ENCODE assay signal across 17 cellular contexts in genomic region chr10:62812672-62813439, GRCh38. TPM values are rescaled to one million over a fixed set of nuclear protein-coding genes. Genes with fewer than 3 reads are reported as not detected.
A peak's percentile ranks its signal among the peaks of the same experiment; 100 is the strongest.
DNase-seq lines count a peak whose midpoint lies in the region; ATAC-seq, FAIRE-seq and TF ChIP-seq lines count a peak whose summit lies in the region.
"Had no signal": no experiment of that assay in that cellular context is flagged by ENCODE, and none has a peak within 500 bp of the region (broad histone marks: within the 10 kb centered on the region; RNA-seq: fewer than 3 reads in every experiment).

No MANE protein-coding gene starts in this region.

- H3K27ac ChIP-seq in HEK293 (ENCODE audit: extremely low read depth, low read depth, low read length) (no peak overlapping the region), GM12878 (ENCODE audit: control insufficient read depth, insufficient read depth) (no peak overlapping the region), suprapubic skin (no peak overlapping the region)
- H3K27ac ChIP-seq: gastroesophageal sphincter had no signal

- H3K36me3 ChIP-seq in HEK293 (ENCODE audit: control insufficient read depth in 2 of 2, insufficient read depth in 1 of 2, low read length in 2 of 2) (peaks cover 0 to 4% of the 10 kb centered on the region in 2 experiments; a peak in 2 of 3 replicates), GM12878 (ENCODE audit: control insufficient read depth in 2 of 2, insufficient read depth in 2 of 2, low read length in 1 of 2) (no peaks in the 10 kb centered on the region; a peak in 1 of 4 replicates), suprapubic skin (no peaks in the 10 kb centered on the region)

- H3K27me3 Mint-ChIP-seq in natural killer cell treated with Interleukin-12 subunit alpha and Interleukin-12 subunit beta and Interleukin-15 and Interleukin-18, amount 100 ng/mL, for 72 hours = no peaks in the 10 kb centered on the region
- H3K27me3 Mint-ChIP-seq in natural killer cell (ENCODE audit: low read depth in 2 of 2) = peaks cover 7 to 10% of the 10 kb centered on the region in 2 donors

- no peak overlapping the region for H2AFZ ChIP-seq in GM12878 (ENCODE audit: control insufficient read depth, low read depth, low read length)

- POLR2A ChIA-PET in HEK293 (lab: Yijun Ruan, JAX) (no interaction called here), GM12878 (lab: Charles Lee) (interaction anchor here (2.3 kb wide), 1 partner anchor 33 kb away, joined by 9 read pairs; no protein-coding TSS in a partner anchor)

- SMC1A ChIA-PET in GM12878 (lab: Charles Lee; ENCODE audit: uncharacterized antibody, unreplicated experiment) = interaction anchor here (1.9 to 7.9 kb wide), 3 partner anchors 79 to 200 kb away, joined by 5 to 131 read pairs (median 82); no protein-coding TSS in a partner anchor

- H3K36me3 Mint-ChIP-seq in natural killer cell treated with Interleukin-12 subunit alpha and Interleukin-12 subunit beta and Interleukin-15 and Interleukin-18, amount 100 ng/mL, for 72 hours = peaks cover 20% of the 10 kb centered on the region
- no peaks in the 10 kb centered on the region for H3K36me3 Mint-ChIP-seq in natural killer cell

- RAD21 ChIA-PET in GM12878 (lab: Charles Lee; ENCODE audit: unreplicated experiment) = interaction anchor here (1.1 to 6.0 kb wide), 4 partner anchors 36 to 194 kb away, joined by 3 to 103 read pairs (median 6); no protein-coding TSS in a partner anchor

- H3K4me1 ChIP-seq in HEK293 (ENCODE audit: control insufficient read depth, insufficient read depth, low read length) (no peaks in the 10 kb centered on the region), GM12878 (ENCODE audit: control insufficient read depth, insufficient read depth, low read length) (peaks cover 19% of the 10 kb centered on the region), suprapubic skin (peaks cover 38% of the 10 kb centered on the region)

- peak overlapping the region; percentile 21 for H3K9ac ChIP-seq in GM12878 (ENCODE audit: control insufficient read depth, insufficient read depth, low read length)

- no peak for TF ChIP-seq EP300 in GM12878 (IDR thresholded peaks at IDR 0.05; ENCODE audit: borderline replicate concordance in 1 of 2, control insufficient read depth in 1 of 2, low read depth in 2 of 2, low read length in 2 of 2)
- no peak for TF ChIP-seq EP300 in suprapubic skin (IDR thresholded peaks at IDR 0.05)

- H3K4me2 ChIP-seq in GM12878 (ENCODE audit: control insufficient read depth, insufficient read depth) = peak overlapping the region; percentile 49

- in situ Hi-C loops in GM12878 (cut with MboI) = loop anchor here (5.0 kb wide), 1 partner anchor 201 kb away; no protein-coding TSS in a partner anchor

- H3K4me1 Mint-ChIP-seq in natural killer cell treated with Interleukin-12 subunit alpha and Interleukin-12 subunit beta and Interleukin-15 and Interleukin-18, amount 100 ng/mL, for 72 hours (ENCODE audit: low read depth in 2 of 2) = peaks cover 76 to 83% of the 10 kb centered on the region in 2 donors
- H3K4me1 Mint-ChIP-seq in natural killer cell = peaks cover 68 to 76% of the 10 kb centered on the region in 2 donors

- no peaks in the 10 kb centered on the region for H4K20me1 ChIP-seq in GM12878 (ENCODE audit: control insufficient read depth, insufficient read depth)

- H3K9me3 Mint-ChIP-seq in natural killer cell treated with Interleukin-12 subunit alpha and Interleukin-12 subunit beta and Interleukin-15 and Interleukin-18, amount 100 ng/mL, for 72 hours = no peaks in the 10 kb centered on the region
- no peaks in the 10 kb centered on the region for H3K9me3 Mint-ChIP-seq in natural killer cell
- H3K9me3 Mint-ChIP-seq: mesothelial cell of epicardium had no signal

- peaks cover 39% of the 10 kb centered on the region for H3K79me2 ChIP-seq in GM12878 (ENCODE audit: control insufficient read depth, insufficient read depth, low read length)

- H3K9me3 ChIP-seq in HEK293 (ENCODE audit: control insufficient read depth, insufficient read depth, low read depth, low read length) (no peaks in the 10 kb centered on the region), GM12878 (replicated peaks; ENCODE audit: control insufficient read depth, insufficient read depth, low read length) (no peaks in the 10 kb centered on the region), suprapubic skin (no peaks in the 10 kb centered on the region)
- H3K9me3 ChIP-seq: gastroesophageal sphincter had no signal

- TF ChIP-seq CTCF in natural killer cell (IDR thresholded peaks at IDR 0.05) = no peak
- TF ChIP-seq CTCF in HEK293 (tag by site-specific recombination; IDR thresholded peaks at IDR 0.05) = no peak
- TF ChIP-seq CTCF in GM12878 (IDR thresholded peaks at IDR 0.05 in 2 of 3, conservative IDR thresholded peaks at IDR 0.05 in 1 of 3; ENCODE audit: control insufficient read depth in 2 of 3, extremely low read depth in 1 of 3, insufficient read depth in 1 of 3, low read depth in 3 of 3, low read length in 3 of 3) = no peak
- TF ChIP-seq CTCF in suprapubic skin (IDR thresholded peaks at IDR 0.05) = no peak

- no peak for ATAC-seq in natural killer cell treated with Interleukin-12 subunit alpha and Interleukin-12 subunit beta and Interleukin-15 and Interleukin-18, amount 100 ng/mL, for 72 hours
- ATAC-seq in natural killer cell (no peak), GM12878 (no peak), HG03097 (IDR thresholded peaks at IDR 0.05; ENCODE audit: low FRiP score, unreplicated experiment) (no peak)
- ATAC-seq: esophagus mucosa, gastroesophageal sphincter, left cardiac atrium had no signal

- 95% methylated on average over 13 of the region's 13 CpGs for WGBS in GM12878 (ENCODE audit: insufficient coverage, insufficient replicate concordance, low lambda C conversion rate, missing lambda C conversion rate)
- 85% methylated on average over 13 of the region's 13 CpGs for WGBS in suprapubic skin

- CTCF ChIA-PET in HEK293 (lab: Yijun Ruan, JAX) = no interaction called here
- CTCF ChIA-PET in GM12878 (lab: Yijun Ruan, JAX) = interaction anchor here (2.8 kb wide), 1 partner anchor 33 kb away, joined by 11 read pairs; no protein-coding TSS in a partner anchor

- TF ChIP-seq POLR2A in GM12878 (IDR thresholded peaks at IDR 0.05; ENCODE audit: low read depth, low read length) (0 out of 2 replicates have a peak, but pooled peaks have one; percentile 52), suprapubic skin (IDR thresholded peaks at IDR 0.05) (no peak)

- intact Hi-C loops in natural killer cell (cut with micrococcal nuclease) = no loop called here
- intact Hi-C loops in GM12878 (cut with micrococcal nuclease; ENCODE audit: unreplicated experiment) = no loop called here

- BruUV-seq in GM12878 (replicated peaks; lab: Mats Ljungman, UMichigan) = no TSS peak

- H3K4me3 Mint-ChIP-seq in natural killer cell treated with Interleukin-12 subunit alpha and Interleukin-12 subunit beta and Interleukin-15 and Interleukin-18, amount 100 ng/mL, for 72 hours = peak overlapping the region; percentile 100
- H3K4me3 Mint-ChIP-seq in natural killer cell = no peak overlapping the region

- H3K27ac Mint-ChIP-seq in natural killer cell treated with Interleukin-12 subunit alpha and Interleukin-12 subunit beta and Interleukin-15 and Interleukin-18, amount 100 ng/mL, for 72 hours = peak overlapping the region; percentile 96 to 100
- H3K27ac Mint-ChIP-seq in natural killer cell = peak overlapping the region in 1 of 2 donors; percentile 93
- H3K27ac Mint-ChIP-seq: mesothelial cell of epicardium had no signal

- H3K4me3 ChIP-seq in HEK293 (ENCODE audit: low read depth, low read length) (no peak overlapping the region), GM12878 (peak overlapping the region; percentile 19; the same call in 1 of the 2 replicates), suprapubic skin (peak overlapping the region; percentile 5)
- H3K4me3 ChIP-seq: gastroesophageal sphincter had no signal

- H3K27me3 ChIP-seq in GM12878 (replicated peaks in 1 of 2; ENCODE audit: control insufficient read depth in 2 of 2, insufficient read depth in 2 of 2, low read length in 1 of 2) (no peaks in the 10 kb centered on the region), suprapubic skin (peaks cover 12% of the 10 kb centered on the region)

- no peak for FAIRE-seq in GM12878 (lab: Jason Lieb, UNC)

- DNase-seq in natural killer cell treated with Interleukin-12 subunit alpha and Interleukin-12 subunit beta and Interleukin-15 and Interleukin-18, amount 100 ng/mL, for 72 hours (ENCODE audit: low spot score) = no peak
- no peak for DNase-seq in natural killer cell
- DNase-seq in GM12878 (ENCODE audit: low read depth, low spot score) = no peak
- no peak for DNase-seq in suprapubic skin (ENCODE audit: low spot score in 2 of 2)
- no peak for DNase-seq in retina
- DNase-seq: activated CD8-positive, alpha-beta memory T cell treated with anti-CD3 and anti-CD28 coated beads, Interleukin-2, amount 50 U/mL, for 48 hours; caudate nucleus; left cardiac atrium; NCI-H1417; NCI-H526 treated with DMSO at 0.1 percent for 48 hours; occipital lobe; Right ventricle myocardium superior had no signal

- TF ChIP-seq RAD21 in GM12878 (IDR thresholded peaks at IDR 0.05; ENCODE audit: insufficient read depth, low read depth, low read length) = no peak

RNA-seq across cellular contexts. Expression of gene EGR2, which starts 3.3 kb away (rescaled TPM):
- total RNA-seq in natural killer cell treated with Interleukin-12 subunit alpha and Interleukin-12 subunit beta and Interleukin-15 and Interleukin-18, amount 100 ng/mL, for 72 hours = 100 to 1,000 TPM in 1 of 2 donors, 10 to 100 TPM in 1; 14.3 to 116 TPM
- 10 to 100 TPM; 10.0 to 17.2 (median 12.8) TPM for total RNA-seq in natural killer cell
- total RNA-seq in GM12878 (2013; cell fraction: nucleolus; rRNA removed) = 31.7 and 33.2 TPM in 2 replicates
- total RNA-seq in GM12878 (2014; rRNA removed) = 18.7 and 19.1 TPM in 2 replicates
- total RNA-seq in GM12878 (2014; rRNA removed; fragmentation: Illumina TruSeq; extraction: Trizol) = 13.0 and 14.1 TPM in 2 replicates
- 24.8 and 28.2 TPM in 2 replicates for total RNA-seq in GM12878 (2021)
- polyA plus RNA-seq in GM12878 (2011; ENCODE audit: low read depth) = 12.2 TPM
- 40.7 and 56.5 TPM in 2 replicates for polyA plus RNA-seq in GM12878 (2011; rRNA removed)
- 37.2 and 51.3 TPM in 2 replicates for polyA plus RNA-seq in GM12878 (2011; cell fraction: cytosol; rRNA removed)
- polyA plus RNA-seq in GM12878 (2011; cell fraction: nucleus; rRNA removed) = 116 and 124 TPM in 2 replicates
- polyA plus RNA-seq in GM12878 (2012) = 17.3 and 34.3 TPM in 2 replicates
- polyA plus RNA-seq in GM12878 (2014; fragmentation: Illumina TruSeq; extraction: Trizol) = 20.0 and 21.9 TPM in 2 replicates
- polyA plus RNA-seq in GM12878 (2014; fragmentation: Nextera tagmentation; extraction: Ambion mirVana) = 10 to 100 TPM in 1 of 2 experiments, 1 to 10 TPM in 1; 8.3 to 14.0 TPM
- 18.2 and 20.1 TPM in 2 replicates for polyA plus RNA-seq in GM12878 (2014; rRNA removed)
- polyA plus RNA-seq in GM12878 (2016; fragmentation: Nextera tagmentation; extraction: Ambion mirVana) = 10 to 100 TPM in 1 of 2 experiments, 1 to 10 TPM in 1; 8.9 to 10.8 TPM
- 43.7 and 55.2 TPM in 2 replicates for polyA minus RNA-seq in GM12878 (2011; rRNA and poly(A)+ RNA removed)
- 22.2 and 26.2 TPM in 2 replicates for polyA minus RNA-seq in GM12878 (2011; cell fraction: cytosol; rRNA and poly(A)+ RNA removed)
- 71.8 and 81.0 TPM in 2 replicates for polyA minus RNA-seq in GM12878 (2011; cell fraction: nucleus; rRNA and poly(A)+ RNA removed)
- 10 to 100 TPM in 3 of 4 donors, 1 to 10 TPM in 1; 7.2 to 39.0 (median 24.3) TPM for total RNA-seq in suprapubic skin

RNA-seq across cellular contexts. Expression of gene ADO, which starts 8.3 kb away (rescaled TPM):
- total RNA-seq in natural killer cell treated with Interleukin-12 subunit alpha and Interleukin-12 subunit beta and Interleukin-15 and Interleukin-18, amount 100 ng/mL, for 72 hours = 10 to 100 TPM; 26.3 to 49.2 TPM
- total RNA-seq in natural killer cell (10 to 100 TPM; 13.6 to 17.1 (median 15.6) TPM), GM12878 (2014; rRNA removed) (31.4 and 33.0 TPM in 2 replicates), GM12878 (2014; rRNA removed; fragmentation: Illumina TruSeq; extraction: Trizol) (17.4 and 17.5 TPM in 2 replicates), GM12878 (2021) (24.8 and 26.7 TPM in 2 replicates), suprapubic skin (10 to 100 TPM; 10.8 to 22.3 (median 17.4) TPM)
- total RNA-seq in GM12878 (2013; cell fraction: nucleolus; rRNA removed) = 35.5 and 35.8 TPM in 2 replicates
- polyA plus RNA-seq in GM12878 (2011; ENCODE audit: low read depth) = 5.2 TPM
- polyA plus RNA-seq in GM12878 (2011; rRNA removed) (44.6 and 64.0 TPM in 2 replicates), GM12878 (2014; fragmentation: Illumina TruSeq; extraction: Trizol) (20.9 and 22.8 TPM in 2 replicates), GM12878 (2014; fragmentation: Nextera tagmentation; extraction: Ambion mirVana) (1 to 10 TPM; 4.3 to 8.5 TPM), GM12878 (2014; rRNA removed) (19.5 and 20.0 TPM in 2 replicates), GM12878 (2016; fragmentation: Nextera tagmentation; extraction: Ambion mirVana) (1 to 10 TPM; 4.3 to 4.4 TPM)
- 21.9 and 23.4 TPM in 2 replicates for polyA plus RNA-seq in GM12878 (2011; cell fraction: cytosol; rRNA removed)
- 30.1 and 30.3 TPM in 2 replicates for polyA plus RNA-seq in GM12878 (2011; cell fraction: nucleus; rRNA removed)
- polyA plus RNA-seq in GM12878 (2012) = 12.1 and 16.7 TPM in 2 replicates
- polyA minus RNA-seq in GM12878 (2011; rRNA and poly(A)+ RNA removed) = 30.6 and 31.3 TPM in 2 replicates
- 20.1 and 22.1 TPM in 2 replicates for polyA minus RNA-seq in GM12878 (2011; cell fraction: cytosol; rRNA and poly(A)+ RNA removed)
- polyA minus RNA-seq in GM12878 (2011; cell fraction: nucleus; rRNA and poly(A)+ RNA removed) = 27.2 and 37.9 TPM in 2 replicates
